In genomic region chr5:173231996-173232498, GRCh38 we compare ENCODE assay signal across 29 cellular contexts. TPM values are rescaled to one million over a fixed set of nuclear protein-coding genes. Genes with fewer than 3 reads are reported as not detected.
DNase-seq lines count a peak whose midpoint lies in the region; ATAC-seq, FAIRE-seq and TF ChIP-seq lines count a peak whose summit lies in the region.
"Had no signal": no experiment of that assay in that cellular context is flagged by ENCODE, and none has a peak within 500 bp of the region (broad histone marks: within the 10 kb centered on the region; RNA-seq: fewer than 3 reads in every experiment).

No MANE protein-coding gene starts in this region.

- CTCF ChIA-PET in CD4-positive, alpha-beta memory T cell (lab: Charles Lee; ENCODE audit: partially characterized antibody) = no interaction called here
- CTCF ChIA-PET in K562 (lab: Yijun Ruan, JAX; ENCODE audit: low intra/inter-chr PET ratio) = no interaction called here
- CTCF ChIA-PET in MCF 10A (lab: Yijun Ruan, JAX) = interaction anchor here (0.7 kb wide), 1 partner anchor 78 kb away, joined by 3 read pairs; no protein-coding TSS in a partner anchor

- H3K4me3 Mint-ChIP-seq in activated CD4-positive, alpha-beta T cell treated with anti-CD3 and anti-CD28 coated beads, Interleukin-2, amount 10 ng/mL, durations not matched to agents 24 days and 14 days = peak overlapping the region; percentile 8
- peak overlapping the region in 5 of 8 donors; percentile 46 to 66 (median 57) for H3K4me3 Mint-ChIP-seq in CD4-positive, alpha-beta memory T cell
- peak overlapping the region; percentile 21 to 63 (median 48) for H3K4me3 Mint-ChIP-seq in nephron
- H3K4me3 Mint-ChIP-seq in MCF 10A (ENCODE audit: unreplicated experiment) = no peak overlapping the region
- H3K4me3 Mint-ChIP-seq: activated B cell treated with CpG ODN at 0.5 μM for 24 hours; stimulated activated memory B cell treated with anti-CD40 and anti-IgM and Interleukin-4, amounts not matched to agents 10 μg/mL and 1 μg/mL and 100 μg/mL, for 72 hours had no signal

- POLR2A ChIA-PET in CD4-positive, alpha-beta memory T cell (lab: Charles Lee; ENCODE audit: partially characterized antibody) = no interaction called here
- POLR2A ChIA-PET in K562 (lab: Yijun Ruan, JAX) = no interaction called here
- POLR2A ChIA-PET in MCF 10A (lab: Yijun Ruan, JAX) = no interaction called here

- TF ChIP-seq CTCF in K562 (IDR thresholded peaks at IDR 0.05 in 2 of 3, conservative IDR thresholded peaks at IDR 0.05 in 1 of 3; ENCODE audit: insufficient read depth in 2 of 3, low read depth in 1 of 3, low read length in 3 of 3) (no peak), nephron (IDR thresholded peaks at IDR 0.05; ENCODE audit: unreplicated experiment in 3 of 3) (no peak), osteoblast (IDR thresholded peaks at IDR 0.05; ENCODE audit: extremely low read depth, low read depth, low read length) (no peak), MCF 10A (IDR thresholded peaks at IDR 0.05; ENCODE audit: unreplicated experiment) (no peak)

- peaks cover 10% of the 10 kb centered on the region for H3K4me1 Mint-ChIP-seq in activated CD4-positive, alpha-beta T cell treated with anti-CD3 and anti-CD28 coated beads, Interleukin-2, amount 10 ng/mL, durations not matched to agents 24 days and 14 days
- H3K4me1 Mint-ChIP-seq in CD4-positive, alpha-beta memory T cell = peaks cover 10 to 58% (median 37%) of the 10 kb centered on the region in 4 donors
- H3K4me1 Mint-ChIP-seq in nephron = peaks cover 38% of the 10 kb centered on the region
- peaks cover 8% of the 10 kb centered on the region for H3K4me1 Mint-ChIP-seq in MCF 10A (ENCODE audit: insufficient read depth, unreplicated experiment)

- no peaks in the 10 kb centered on the region for H3K79me2 ChIP-seq in K562 (ENCODE audit: control insufficient read depth, insufficient read depth, low read length)
- no peaks in the 10 kb centered on the region for H3K79me2 ChIP-seq in osteoblast (ENCODE audit: insufficient read depth, low read length)

- peak overlapping the region; percentile 87 for H3K27ac Mint-ChIP-seq in activated CD4-positive, alpha-beta T cell treated with anti-CD3 and anti-CD28 coated beads, Interleukin-2, amount 10 ng/mL, durations not matched to agents 24 days and 14 days
- H3K27ac Mint-ChIP-seq in CD4-positive, alpha-beta memory T cell = no peak overlapping the region
- no peak overlapping the region for H3K27ac Mint-ChIP-seq in nephron
- H3K27ac Mint-ChIP-seq in MCF 10A (ENCODE audit: low read depth, unreplicated experiment) = no peak overlapping the region
- H3K27ac Mint-ChIP-seq: activated B cell treated with CpG ODN at 0.5 μM for 24 hours; H9; immature natural killer cell; stimulated activated memory B cell treated with anti-CD40 and anti-IgM and Interleukin-4, amounts not matched to agents 10 μg/mL and 1 μg/mL and 100 μg/mL, for 72 hours had no signal

- H3K36me3 ChIP-seq in CD4-positive, alpha-beta memory T cell (ENCODE audit: insufficient read depth, low read length) = no peaks in the 10 kb centered on the region
- no peaks in the 10 kb centered on the region for H3K36me3 ChIP-seq in K562 (ENCODE audit: control insufficient read depth, insufficient read depth, low read length)
- no peaks in the 10 kb centered on the region for H3K36me3 ChIP-seq in osteoblast (ENCODE audit: insufficient read depth, low read length)
- H3K36me3 ChIP-seq: BLaER1 treated with 17β-estradiol and CSF1 and Interleukin-3, amounts not matched to agents 10 nM and 100 nM had no signal

- DNase-seq in activated CD4-positive, alpha-beta T cell treated with anti-CD3 and anti-CD28 coated beads, Interleukin-2, amount 10 ng/mL, durations not matched to agents 24 days and 14 days = no peak
- DNase-seq in activated CD4-positive, alpha-beta T cell treated with anti-CD3 and anti-CD28 coated beads, Interleukin-2, amount 50 U/mL, for 48 hours = no peak
- DNase-seq in CD4-positive, alpha-beta memory T cell = no peak
- no peak for DNase-seq in K562 (ENCODE audit: extremely low read depth in 1 of 4, low spot score in 3 of 4)
- DNase-seq in activated CD4-positive, CD25-positive, alpha-beta regulatory T cell treated with anti-CD3 and anti-CD28 coated beads, Interleukin-2, amount 50 U/mL, for 72 hours = no peak
- DNase-seq in osteoblast (ENCODE audit: insufficient read length, low spot score, missing footprints) = no peak
- DNase-seq in MCF 10A (ENCODE audit: unreplicated experiment) = no peak
- DNase-seq: activated B cell treated with CpG ODN at 0.5 μM for 24 hours; activated T-cell treated with anti-CD3 and anti-CD28 coated beads for 4 hours; caudate nucleus; GDM1; immature natural killer cell; KBM-7; naive B cell; NCI-H1048; NCI-H2029 treated with DMSO at 0.1 percent for 48 hours; NK-92 treated with Interleukin-12 subunit alpha and Interleukin-12 subunit beta, amount 100 ng/mL, for 24 hours; stimulated activated CD4-positive, alpha-beta T cell treated with anti-CD3 and anti-CD28 coated beads, Interleukin-15, amount 100 ng/mL, for 24 hours; T-cell; trophoblast cell had no signal

- TF ChIP-seq POLR2A in K562 (conservative IDR thresholded peaks at IDR 0.05) = no peak

- no peak overlapping the region for H3K9ac ChIP-seq in K562 (ENCODE audit: insufficient read depth in 1 of 2, low read depth in 2 of 2, low read length in 2 of 2)
- H3K9ac ChIP-seq: BLaER1 treated with 17β-estradiol and CSF1 and Interleukin-3, amounts not matched to agents 10 nM and 100 nM had no signal

- no peaks in the 10 kb centered on the region for H3K9me1 ChIP-seq in K562 (ENCODE audit: control insufficient read depth, insufficient read depth, low read length)

- no peak for ATAC-seq in K562
- ATAC-seq: A549; stimulated activated memory B cell treated with anti-CD40 and anti-IgM and Interleukin-4, amounts not matched to agents 10 μg/mL and 1 μg/mL and 100 μg/mL, for 72 hours had no signal

- no peak overlapping the region for H3K4me3 ChIP-seq in CD4-positive, alpha-beta memory T cell (ENCODE audit: low read length in 2 of 2)
- H3K4me3 ChIP-seq in K562 = no peak overlapping the region
- H3K4me3 ChIP-seq in osteoblast (ENCODE audit: insufficient read depth, low read length) = no peak overlapping the region
- H3K4me3 ChIP-seq: A549; BLaER1 treated with 17β-estradiol and CSF1 and Interleukin-3, amounts not matched to agents 10 nM and 100 nM; lung had no signal

- no peak overlapping the region for H3K4me2 ChIP-seq in K562 (ENCODE audit: insufficient read depth, low read length)
- H3K4me2 ChIP-seq in osteoblast (ENCODE audit: insufficient read depth, low read length) = no peak overlapping the region
- H3K4me2 ChIP-seq: A549; BLaER1 treated with 17β-estradiol and CSF1 and Interleukin-3, amounts not matched to agents 10 nM and 100 nM had no signal

- no peaks in the 10 kb centered on the region for H3K9me3 ChIP-seq in CD4-positive, alpha-beta memory T cell (ENCODE audit: control insufficient read depth in 1 of 2, low read length in 2 of 2)
- no peaks in the 10 kb centered on the region for H3K9me3 ChIP-seq in K562 (replicated peaks; ENCODE audit: control insufficient read depth, insufficient read depth, low read depth, low read length)
- no peaks in the 10 kb centered on the region for H3K9me3 ChIP-seq in osteoblast (ENCODE audit: low read depth, low read length)
- H3K9me3 ChIP-seq: A549, esophagus muscularis mucosa had no signal

- no peaks in the 10 kb centered on the region for H3K9me3 Mint-ChIP-seq in activated CD4-positive, alpha-beta T cell treated with anti-CD3 and anti-CD28 coated beads, Interleukin-2, amount 10 ng/mL, durations not matched to agents 24 days and 14 days
- H3K9me3 Mint-ChIP-seq in CD4-positive, alpha-beta memory T cell = peaks cover 0 to 9% (median 0%) of the 10 kb centered on the region in 8 donors
- H3K9me3 Mint-ChIP-seq in nephron = peaks cover 2% of the 10 kb centered on the region
- no peaks in the 10 kb centered on the region for H3K9me3 Mint-ChIP-seq in MCF 10A (ENCODE audit: unreplicated experiment)
- H3K9me3 Mint-ChIP-seq: activated B cell treated with CpG ODN at 0.5 μM for 24 hours; immature natural killer cell; stimulated activated memory B cell treated with anti-CD40 and anti-IgM and Interleukin-4, amounts not matched to agents 10 μg/mL and 1 μg/mL and 100 μg/mL, for 72 hours; T-cell had no signal

- no peak for TF ChIP-seq EP300 in K562 (IDR thresholded peaks at IDR 0.05; ENCODE audit: low read length)

- FAIRE-seq in K562 (lab: Jason Lieb, UNC) = no peak
- FAIRE-seq: A549, GM19239 had no signal

- no peaks in the 10 kb centered on the region for H3K36me3 Mint-ChIP-seq in activated CD4-positive, alpha-beta T cell treated with anti-CD3 and anti-CD28 coated beads, Interleukin-2, amount 10 ng/mL, durations not matched to agents 24 days and 14 days (ENCODE audit: low read depth)
- H3K36me3 Mint-ChIP-seq in CD4-positive, alpha-beta memory T cell = no peaks in the 10 kb centered on the region
- H3K36me3 Mint-ChIP-seq in nephron (ENCODE audit: low read depth) (no peaks in the 10 kb centered on the region), MCF 10A (ENCODE audit: insufficient read depth, unreplicated experiment) (peaks cover 10% of the 10 kb centered on the region)
- H3K36me3 Mint-ChIP-seq: immature natural killer cell; naive B cell; stimulated activated memory B cell treated with anti-CD40 and anti-IgM and Interleukin-4, amounts not matched to agents 10 μg/mL and 1 μg/mL and 100 μg/mL, for 72 hours; T-cell had no signal

- H4K20me1 ChIP-seq in K562 (replicated peaks; ENCODE audit: control insufficient read depth, insufficient read depth, low read length) = peaks cover 18% of the 10 kb centered on the region
- H4K20me1 ChIP-seq in osteoblast (ENCODE audit: insufficient read depth, low read length) = no peaks in the 10 kb centered on the region

- H2AFZ ChIP-seq in K562 (ENCODE audit: low read depth, low read length) = no peak overlapping the region
- no peak overlapping the region for H2AFZ ChIP-seq in osteoblast (ENCODE audit: low read length)

- BruUV-seq in K562 (replicated peaks; lab: Mats Ljungman, UMichigan) = no TSS peak
- BruUV-seq in MCF 10A (replicated peaks; lab: Mats Ljungman, UMichigan) = no TSS peak

- in situ Hi-C loops in K562 (cut with MboI) = no loop called here

- TF ChIP-seq RAD21 in K562 (CRISPR knock-in tag; conservative IDR thresholded peaks at IDR 0.05 in 1 of 2, IDR thresholded peaks at IDR 0.05 in 1 of 2) = no peak

- peaks cover 85% of the 10 kb centered on the region for H3K27me3 Mint-ChIP-seq in activated CD4-positive, alpha-beta T cell treated with anti-CD3 and anti-CD28 coated beads, Interleukin-2, amount 10 ng/mL, durations not matched to agents 24 days and 14 days
- H3K27me3 Mint-ChIP-seq in CD4-positive, alpha-beta memory T cell = peaks cover 65 to 66% of the 10 kb centered on the region in 2 donors
- H3K27me3 Mint-ChIP-seq in nephron (ENCODE audit: low read depth) = peaks cover 100% of the 10 kb centered on the region
- peaks cover under 1% of the 10 kb centered on the region for H3K27me3 Mint-ChIP-seq in MCF 10A (ENCODE audit: insufficient read depth, unreplicated experiment)

- H3K27me3 ChIP-seq in CD4-positive, alpha-beta memory T cell (ENCODE audit: insufficient read depth, low read length) = peaks cover 60% of the 10 kb centered on the region
- H3K27me3 ChIP-seq in K562 (ENCODE audit: control insufficient read depth in 2 of 2, insufficient read depth in 2 of 2, low read length in 2 of 2) = peaks cover 81 to 97% of the 10 kb centered on the region in 2 experiments
- peaks cover 99% of the 10 kb centered on the region for H3K27me3 ChIP-seq in osteoblast (ENCODE audit: insufficient read depth, low read length)

- intact Hi-C loops in activated CD4-positive, alpha-beta T cell treated with anti-CD3 and anti-CD28 coated beads, Interleukin-2, amount 10 ng/mL, durations not matched to agents 24 days and 14 days (cut with micrococcal nuclease) = no loop called here
- intact Hi-C loops in CD4-positive, alpha-beta memory T cell (cut with micrococcal nuclease) = no loop called here
- intact Hi-C loops in K562 (cut with micrococcal nuclease) (no loop called here), MCF 10A (cut with micrococcal nuclease) (no loop called here)

- H3K27ac ChIP-seq in CD4-positive, alpha-beta memory T cell (ENCODE audit: low read depth, low read length) = no peak overlapping the region
- H3K27ac ChIP-seq in K562 (ENCODE audit: extremely low read depth, low read depth, low read length) (no peak overlapping the region), osteoblast (ENCODE audit: low read depth, low read length) (no peak overlapping the region)
- H3K27ac ChIP-seq: A549; BLaER1 treated with 17β-estradiol and CSF1 and Interleukin-3, amounts not matched to agents 10 nM and 100 nM; esophagus muscularis mucosa had no signal

- WGBS in K562 (ENCODE audit: insufficient coverage, low coverage, missing lambda C conversion rate) = 20% methylated on average over 23 of the region's 33 CpGs

- H3K4me1 ChIP-seq in CD4-positive, alpha-beta memory T cell (ENCODE audit: insufficient read depth, low read length) = peaks cover 18% of the 10 kb centered on the region
- H3K4me1 ChIP-seq in K562 (replicated peaks in 1 of 2; ENCODE audit: control insufficient read depth in 2 of 2, insufficient read depth in 2 of 2, low read length in 2 of 2) = peaks cover 0 to 34% of the 10 kb centered on the region in 2 experiments; a peak in 2 of 5 replicates
- no peaks in the 10 kb centered on the region for H3K4me1 ChIP-seq in osteoblast (ENCODE audit: insufficient read depth, low read length)
- H3K4me1 ChIP-seq: BLaER1 treated with 17β-estradiol and CSF1 and Interleukin-3, amounts not matched to agents 10 nM and 100 nM had no signal

RNA-seq across cellular contexts. Expression of gene NKX2-5, which starts 3.0 kb away (rescaled TPM):
- total RNA-seq in activated CD4-positive, alpha-beta T cell treated with anti-CD3 and anti-CD28 coated beads, Interleukin-2, amount 10 ng/mL, durations not matched to agents 24 days and 14 days = not detected in 2 replicates
- not detected for total RNA-seq in CD4-positive, alpha-beta memory T cell
- polyA plus RNA-seq in CD4-positive, alpha-beta memory T cell = not detected
- not detected in 2 replicates for total RNA-seq in K562 (2011; cell fraction: chromatin; rRNA removed; ENCODE audit: low replicate concordance)
- not detected in 2 replicates for total RNA-seq in K562 (2011; cell fraction: nucleolus; rRNA removed)
- total RNA-seq in K562 (2011; cell fraction: nucleoplasm; rRNA removed) = not detected in 2 replicates
- total RNA-seq in K562 (2014; rRNA removed) = not detected in 2 replicates
- total RNA-seq in K562 (2014; rRNA removed; fragmentation: Illumina TruSeq; extraction: Trizol) = not detected in 2 replicates
- total RNA-seq in K562 (2015; rRNA removed; fragmentation: Illumina TruSeq; extraction: Trizol) = not detected in 2 replicates
- not detected in 2 replicates for total RNA-seq in K562 (2021)
- polyA plus RNA-seq in K562 (2011; rRNA removed) = not detected in 2 replicates
- not detected in 2 replicates for polyA plus RNA-seq in K562 (2011; cell fraction: cytosol; rRNA removed)
- not detected in 2 replicates for polyA plus RNA-seq in K562 (2011; cell fraction: nucleus; rRNA removed)
- not detected in 2 replicates for polyA plus RNA-seq in K562 (2012)
- polyA plus RNA-seq in K562 (2014; fragmentation: Illumina TruSeq; extraction: Trizol) = not detected in 2 replicates
- polyA plus RNA-seq in K562 (2014; fragmentation: Nextera tagmentation; extraction: Ambion mirVana) = not detected
- polyA plus RNA-seq in K562 (2014; rRNA removed) = not detected in 2 replicates
- not detected in 2 replicates for polyA minus RNA-seq in K562 (2011; rRNA and poly(A)+ RNA removed)
- polyA minus RNA-seq in K562 (2011; cell fraction: cytosol; rRNA and poly(A)+ RNA removed) = not detected in 2 replicates
- not detected in 2 replicates for polyA minus RNA-seq in K562 (2011; cell fraction: nucleus; rRNA and poly(A)+ RNA removed)
- under 0.01 TPM in 1 of 2 replicates, not detected in the other for total RNA-seq in osteoblast
- 3.9 and 5.5 TPM in 2 replicates for total RNA-seq in MCF 10A (2022)
- total RNA-seq: activated B cell treated with CpG ODN at 0.5 μM for 24 hours, esophagus muscularis mucosa, lung, NCI-H460, T-cell had no signal
- polyA plus RNA-seq: immature natural killer cell, lung had no signal
